ENCODE assay signal across 18 cellular contexts in genomic region chr19:31144471-31144870, GRCh38.
A peak's percentile ranks its signal among the peaks of the same experiment; 100 is the strongest.
DNase-seq lines count a peak whose midpoint lies in the region; ATAC-seq, FAIRE-seq and TF ChIP-seq lines count a peak whose summit lies in the region.
"Had no signal": no experiment of that assay in that cellular context is flagged by ENCODE, and none has a peak within 500 bp of the region (broad histone marks: within the 10 kb centered on the region; RNA-seq: fewer than 3 reads in every experiment).

No MANE protein-coding gene starts in this region.

- no peaks in the 10 kb centered on the region for H4K20me1 ChIP-seq in GM23338 (replicated peaks; ENCODE audit: insufficient read depth)
- H4K20me1 ChIP-seq in keratinocyte (ENCODE audit: control insufficient read depth, extremely low read depth, insufficient read depth, low read length): no peaks in the 10 kb centered on the region
- no peaks in the 10 kb centered on the region for H4K20me1 ChIP-seq in osteoblast (ENCODE audit: insufficient read depth, low read length)
- H4K20me1 ChIP-seq: BLaER1 treated with 17β-estradiol and CSF1 and Interleukin-3, amounts not matched to agents 10 nM and 100 nM had no signal

- H3K27ac ChIP-seq in GM23338 (ENCODE audit: low read depth) (no peak overlapping the region), keratinocyte (ENCODE audit: control insufficient read depth, insufficient read depth, low read length) (no peak overlapping the region), osteoblast (ENCODE audit: low read depth, low read length) (no peak overlapping the region)
- H3K27ac ChIP-seq: BLaER1 treated with 17β-estradiol and CSF1 and Interleukin-3, amounts not matched to agents 10 nM and 100 nM; HL-60 had no signal

- H3K79me2 ChIP-seq in GM23338 (replicated peaks; ENCODE audit: insufficient read depth) (no peaks in the 10 kb centered on the region), keratinocyte (ENCODE audit: control insufficient read depth, insufficient read depth, low read length) (no peaks in the 10 kb centered on the region), osteoblast (ENCODE audit: insufficient read depth, low read length) (no peaks in the 10 kb centered on the region)

- H3K4me1 ChIP-seq in GM23338 (ENCODE audit: insufficient read depth) (no peaks in the 10 kb centered on the region), keratinocyte (ENCODE audit: control insufficient read depth, extremely low read depth, insufficient read depth, low read length) (peaks cover 36% of the 10 kb centered on the region), osteoblast (ENCODE audit: insufficient read depth, low read length) (peaks cover 30% of the 10 kb centered on the region)
- H3K4me1 ChIP-seq: HAP-1 had no signal

- no peak overlapping the region for H3K4me2 ChIP-seq in GM23338
- no peak overlapping the region for H3K4me2 ChIP-seq in keratinocyte (ENCODE audit: control insufficient read depth, extremely low read depth, insufficient read depth, low read depth, low read length)
- H3K4me2 ChIP-seq in osteoblast (ENCODE audit: insufficient read depth, low read length): no peak overlapping the region

- TF ChIP-seq CTCF in GM23338 (conservative IDR thresholded peaks at IDR 0.05; ENCODE audit: low read depth in 2 of 2) (no peak), WTC11 (IDR thresholded peaks at IDR 0.05) (no peak), keratinocyte (optimal IDR thresholded peaks at IDR 0.05 in 1 of 3, IDR thresholded peaks at IDR 0.05 in 1 of 3, conservative IDR thresholded peaks at IDR 0.05 in 1 of 3; ENCODE audit: extremely low read depth in 1 of 3, insufficient read depth in 2 of 3, low read length in 3 of 3) (no peak), osteoblast (IDR thresholded peaks at IDR 0.05; ENCODE audit: extremely low read depth, low read depth, low read length) (no peak)

- peak; percentile 66 for ATAC-seq in GM23338
- 0 out of 2 replicates have a peak, but pooled peaks have one; percentile 39 for ATAC-seq in WTC11
- no peak for ATAC-seq in HG03354 (IDR thresholded peaks at IDR 0.05; ENCODE audit: poor library complexity, severe bottlenecking, unreplicated experiment)
- ATAC-seq: CD8-positive, alpha-beta T cell had no signal

- dilution Hi-C loops in keratinocyte (cut with MboI; ENCODE audit: extremely low pct_ligation_motif_present, low sequenced_read_pairs): no loop called here

- no peak overlapping the region for H3K9ac ChIP-seq in keratinocyte (ENCODE audit: control insufficient read depth, extremely low read depth, insufficient read depth, low read length)
- H3K9ac ChIP-seq: BLaER1 treated with 17β-estradiol and CSF1 and Interleukin-3, amounts not matched to agents 10 nM and 100 nM had no signal

- no peak overlapping the region for H3K27ac Mint-ChIP-seq in GM23338
- no peak overlapping the region for H3K27ac Mint-ChIP-seq in WTC11
- H3K27ac Mint-ChIP-seq: B cell; CD8-positive, alpha-beta T cell had no signal

- CTCF ChIA-PET in WTC11 (lab: Charles Lee): interaction anchor here (1.3 kb wide), 1 partner anchor 90 kb away, joined by 5 read pairs; no protein-coding TSS in a partner anchor

- no peak overlapping the region for H3K4me3 Mint-ChIP-seq in GM23338
- H3K4me3 Mint-ChIP-seq in WTC11: no peak overlapping the region
- H3K4me3 Mint-ChIP-seq: B cell; CD8-positive, alpha-beta T cell had no signal

- no peak for FAIRE-seq in keratinocyte (lab: Jason Lieb, UNC)
- FAIRE-seq: H1 had no signal

- H3K27me3 Mint-ChIP-seq in GM23338 (ENCODE audit: insufficient read depth, low read depth, poor library complexity) (peaks cover 3% of the 10 kb centered on the region), WTC11 (ENCODE audit: low read depth) (no peaks in the 10 kb centered on the region)
- H3K27me3 Mint-ChIP-seq: B cell had no signal

- peaks cover 10% of the 10 kb centered on the region for H3K9me2 ChIP-seq in GM23338 (ENCODE audit: insufficient read depth)

- no peaks in the 10 kb centered on the region for H3K9me1 ChIP-seq in keratinocyte (ENCODE audit: control insufficient read depth, extremely low read depth, insufficient read depth, low read length)

- H3K9me3 ChIP-seq in keratinocyte (ENCODE audit: control insufficient read depth, low read depth, low read length) (no peaks in the 10 kb centered on the region), osteoblast (ENCODE audit: low read depth, low read length) (no peaks in the 10 kb centered on the region)
- H3K9me3 ChIP-seq: BLaER1 treated with 17β-estradiol and CSF1 and Interleukin-3, amounts not matched to agents 10 nM and 100 nM; HAP-1 had no signal

- no peak overlapping the region for H3K4me3 ChIP-seq in GM23338
- H3K4me3 ChIP-seq in keratinocyte (ENCODE audit: control insufficient read depth in 2 of 3, extremely low read depth in 1 of 3, insufficient read depth in 2 of 3, low read depth in 1 of 3, low read length in 3 of 3): no peak overlapping the region
- no peak overlapping the region for H3K4me3 ChIP-seq in osteoblast (ENCODE audit: insufficient read depth, low read length)
- H3K4me3 ChIP-seq: BLaER1 treated with 17β-estradiol and CSF1 and Interleukin-3, amounts not matched to agents 10 nM and 100 nM; HAP-1 had no signal

- H3F3A ChIP-seq in GM23338 (replicated peaks; ENCODE audit: low read depth): no peaks in the 10 kb centered on the region

- DNase-seq in GM23338 (ENCODE audit: low spot score): peak; percentile 11
- DNase-seq in WTC11 (ENCODE audit: low spot score): no peak
- no peak for DNase-seq in keratinocyte (ENCODE audit: low read depth, low spot score)
- peak; percentile 9 for DNase-seq in osteoblast (ENCODE audit: insufficient read length, low spot score, missing footprints)
- DNase-seq in glomerular visceral epithelial cell (ENCODE audit: extremely low spot score): no peak
- no peak for DNase-seq in anterior cingulate cortex (lab: John Stamatoyannopoulos, UW)
- DNase-seq in NCI-H446 treated with DMSO at 0.1 percent for 48 hours (lab: John Stamatoyannopoulos, UW): no peak
- DNase-seq: 8988T; Calu3; CD8-positive, alpha-beta T cell; DMS79 treated with DMSO at 0.1 percent for 48 hours; GF-D8 had no signal

- no peaks in the 10 kb centered on the region for H3K27me3 ChIP-seq in GM23338 (ENCODE audit: insufficient read depth)
- H3K27me3 ChIP-seq in keratinocyte (ENCODE audit: control insufficient read depth, extremely low read depth, insufficient read depth, low read length): no peaks in the 10 kb centered on the region
- H3K27me3 ChIP-seq in osteoblast (ENCODE audit: insufficient read depth, low read length): no peaks in the 10 kb centered on the region
- H3K27me3 ChIP-seq: BLaER1 treated with 17β-estradiol and CSF1 and Interleukin-3, amounts not matched to agents 10 nM and 100 nM had no signal

- H3K9me3 Mint-ChIP-seq in GM23338 (no peaks in the 10 kb centered on the region), WTC11 (peaks cover 4% of the 10 kb centered on the region)
- H3K9me3 Mint-ChIP-seq: CD8-positive, alpha-beta T cell had no signal

- H3K36me3 ChIP-seq in GM23338 (ENCODE audit: insufficient read depth) (no peaks in the 10 kb centered on the region), keratinocyte (ENCODE audit: control insufficient read depth in 2 of 2, extremely low read depth in 1 of 2, insufficient read depth in 2 of 2, low read length in 2 of 2) (no peaks in the 10 kb centered on the region), osteoblast (ENCODE audit: insufficient read depth, low read length) (no peaks in the 10 kb centered on the region)
- H3K36me3 ChIP-seq: BLaER1 treated with 17β-estradiol and CSF1 and Interleukin-3, amounts not matched to agents 10 nM and 100 nM; HAP-1 had no signal

- no peaks in the 10 kb centered on the region for H3K36me3 Mint-ChIP-seq in GM23338 (ENCODE audit: low read depth)
- no peaks in the 10 kb centered on the region for H3K36me3 Mint-ChIP-seq in WTC11
- H3K36me3 Mint-ChIP-seq: CD8-positive, alpha-beta T cell had no signal

- H2AFZ ChIP-seq in GM23338 (no peak overlapping the region), keratinocyte (ENCODE audit: control insufficient read depth, low read length) (peak overlapping the region; percentile 14), osteoblast (ENCODE audit: low read length) (no peak overlapping the region)

- POLR2A ChIA-PET in WTC11 (lab: Charles Lee): no interaction called here

- peaks cover 8% of the 10 kb centered on the region; the same call in 2 of the 3 replicates for H3K4me1 Mint-ChIP-seq in GM23338
- H3K4me1 Mint-ChIP-seq in WTC11: peaks cover 8% of the 10 kb centered on the region
- H3K4me1 Mint-ChIP-seq: B cell had no signal

TF ChIP-seq in GM23338, 12 proteins besides CTCF, POLR2A, EP300 and RAD21 (continues in another document):
- TF ChIP-seq ETS1 (IDR thresholded peaks at IDR 0.05) (no peak), JUNB (IDR thresholded peaks at IDR 0.05; ENCODE audit: unreplicated experiment) (no peak), POLR2AphosphoS5 (IDR thresholded peaks at IDR 0.05; ENCODE audit: low read depth) (no peak)

TF ChIP-seq in WTC11, 78 proteins besides CTCF, POLR2A, EP300 and RAD21 (continues in another document):
- TF ChIP-seq RORB (CRISPR knock-in tag; IDR thresholded peaks at IDR 0.05) (no peak), ZNF263 (CRISPR knock-in tag; IDR thresholded peaks at IDR 0.05; ENCODE audit: low read depth) (no peak), CREB1 (CRISPR knock-in tag; IDR thresholded peaks at IDR 0.05) (no peak), HMGA2 (CRISPR knock-in tag; IDR thresholded peaks at IDR 0.05) (no peak)
- TF ChIP-seq, protein P1, sequence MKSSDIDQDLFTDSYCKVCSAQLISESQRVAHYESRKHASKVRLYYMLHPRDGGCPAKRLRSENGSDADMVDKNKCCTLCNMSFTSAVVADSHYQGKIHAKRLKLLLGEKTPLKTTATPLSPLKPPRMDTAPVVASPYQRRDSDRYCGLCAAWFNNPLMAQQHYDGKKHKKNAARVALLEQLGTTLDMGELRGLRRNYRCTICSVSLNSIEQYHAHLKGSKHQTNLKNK (CRISPR knock-in tag; IDR thresholded peaks at IDR 0.05): no peak

Comparison
In these comparisons a context has a peak if more than half of its experiments do, and no peak if none do; other contexts are left out.
1. DNase-seq: peak in GM23338 (single experiment) and osteoblast (single experiment); none in WTC11 (single experiment), keratinocyte (single experiment), glomerular visceral epithelial cell (single experiment), anterior cingulate cortex (0 of 58) and NCI-H446 treated with DMSO at 0.1 percent for 48 hours (single experiment).